Comparison of ENCODE assay signal across 11 cellular contexts in the genomic region with DNA sequence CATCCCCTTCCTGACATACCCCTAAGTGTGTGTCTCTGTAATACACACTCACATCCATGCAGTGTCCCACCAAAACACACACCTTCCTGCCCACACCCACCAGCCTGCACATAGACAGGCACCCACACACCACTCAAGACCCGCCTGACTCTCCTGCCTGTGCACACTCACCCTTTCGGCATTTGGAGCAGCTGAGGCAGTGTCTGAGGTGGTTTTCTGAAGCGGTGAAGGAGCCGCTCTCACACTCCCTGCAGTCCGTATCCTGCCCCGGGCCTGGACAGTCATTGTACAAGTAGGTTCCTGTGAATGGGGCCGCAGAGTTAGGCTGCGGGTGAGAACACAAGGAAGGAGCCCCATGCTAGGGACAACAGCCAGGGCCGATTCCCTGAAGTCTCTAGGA. TPM values are rescaled to one million over a fixed set of nuclear protein-coding genes. Genes with fewer than 3 reads are reported as not detected.
DNase-seq lines count a peak whose midpoint lies in the region; ATAC-seq and TF ChIP-seq lines count a peak whose summit lies in the region.
"Had no signal": no experiment of that assay in that cellular context is flagged by ENCODE, and none has a peak within 500 bp of the region (broad histone marks: within the 10 kb centered on the region; RNA-seq: fewer than 3 reads in every experiment).

No MANE protein-coding gene starts in this region.

- POLR2A ChIA-PET in CD4-positive, alpha-beta T cell (lab: Charles Lee) = interaction anchor here (1.1 to 2.1 kb wide), 2 partner anchors 111 to 131 kb away, joined by 4 to 18 read pairs; partner anchors contain the start of gene CD27
- POLR2A ChIA-PET in RWPE1 (lab: Yijun Ruan, JAX; ENCODE audit: low non-redundant PET) = no interaction called here

- H3K27ac ChIP-seq in CD4-positive, alpha-beta T cell (ENCODE audit: low read depth, low read length) = peak overlapping the region; percentile 34
- H3K27ac ChIP-seq in RWPE1 (peak overlapping the region; percentile 97), psoas muscle (peak overlapping the region; percentile 88)

- peaks cover 47% of the 10 kb centered on the region for H3K4me1 ChIP-seq in psoas muscle

- H3K9me3 ChIP-seq in CD4-positive, alpha-beta T cell (ENCODE audit: control insufficient read depth, low read length) = no peaks in the 10 kb centered on the region
- no peaks in the 10 kb centered on the region for H3K9me3 ChIP-seq in psoas muscle
- H3K9me3 ChIP-seq: testis had no signal

- 81 to 86% (median 82%) methylated on average over 9 of the region's 9 CpGs for WGBS in psoas muscle, 3 donors

- H3K27ac Mint-ChIP-seq in CD4-positive, alpha-beta T cell = no peak overlapping the region
- H3K27ac Mint-ChIP-seq in endothelial cell (ENCODE audit: unreplicated experiment) = peak overlapping the region; percentile 42

- no peaks in the 10 kb centered on the region for H3K27me3 Mint-ChIP-seq in CD4-positive, alpha-beta T cell
- H3K27me3 Mint-ChIP-seq in endothelial cell (ENCODE audit: unreplicated experiment) = peaks cover 10% of the 10 kb centered on the region

- no peak overlapping the region for H3K4me3 ChIP-seq in psoas muscle
- H3K4me3 ChIP-seq: cardiac muscle cell, testis had no signal

- no peaks in the 10 kb centered on the region for H3K9me3 Mint-ChIP-seq in CD4-positive, alpha-beta T cell
- H3K9me3 Mint-ChIP-seq in endothelial cell (ENCODE audit: unreplicated experiment) = no peaks in the 10 kb centered on the region

- no peak for TF ChIP-seq CTCF in CD4-positive, alpha-beta T cell (IDR thresholded peaks at IDR 0.05)
- no peak for TF ChIP-seq CTCF in RWPE1 (conservative IDR thresholded peaks at IDR 0.05; ENCODE audit: low read depth)
- no peak for TF ChIP-seq CTCF in endothelial cell (IDR thresholded peaks at IDR 0.05; ENCODE audit: unreplicated experiment)
- TF ChIP-seq CTCF in psoas muscle (IDR thresholded peaks at IDR 0.05) = no peak

- no peak for ATAC-seq in CD4-positive, alpha-beta T cell (ENCODE audit: poor library complexity)
- no peak for ATAC-seq in psoas muscle
- no peak for ATAC-seq in activated CD4-positive, CD25-positive, alpha-beta regulatory T cell treated with anti-CD3 and anti-CD28 coated beads, Interleukin-2, amount 50 U/mL, for 24 hours

- peaks cover 10% of the 10 kb centered on the region for H3K4me1 Mint-ChIP-seq in CD4-positive, alpha-beta T cell (ENCODE audit: low read depth)
- peaks cover 34% of the 10 kb centered on the region for H3K4me1 Mint-ChIP-seq in endothelial cell (ENCODE audit: unreplicated experiment)

- intact Hi-C loops in CD4-positive, alpha-beta T cell (cut with DNase I, micrococcal nuclease) = no loop called here
- intact Hi-C loops in psoas muscle (cut with DNase I) = loop anchor here in 1 of 2 donors (5.0 kb wide), 1 partner anchor 129 kb away; no protein-coding TSS in a partner anchor

- peak overlapping the region; percentile 84 for H3K4me3 Mint-ChIP-seq in CD4-positive, alpha-beta T cell
- H3K4me3 Mint-ChIP-seq in endothelial cell (ENCODE audit: unreplicated experiment) = no peak overlapping the region

- CTCF ChIA-PET in CD4-positive, alpha-beta T cell (lab: Charles Lee) = interaction anchor here (3.2 to 4.2 kb wide), 2 partner anchors 10 to 35 kb away, joined by 24 to 30 read pairs; no protein-coding TSS in a partner anchor
- CTCF ChIA-PET in RWPE1 (lab: Yijun Ruan, JAX) = interaction anchor here (0.7 kb wide), 1 partner anchor 139 kb away, joined by 4 read pairs; no protein-coding TSS in a partner anchor

- peaks cover 8 to 64% of the 10 kb centered on the region in 2 donors for H3K36me3 ChIP-seq in psoas muscle (ENCODE audit: insufficient read depth in 1 of 2, low read depth in 1 of 2)

- H3K36me3 Mint-ChIP-seq in CD4-positive, alpha-beta T cell (ENCODE audit: low read depth) = peaks cover 64% of the 10 kb centered on the region
- H3K36me3 Mint-ChIP-seq in endothelial cell (ENCODE audit: low read depth, unreplicated experiment) = peaks cover 37% of the 10 kb centered on the region

- H3K27me3 ChIP-seq in CD4-positive, alpha-beta T cell (ENCODE audit: control insufficient read depth, insufficient read depth, low read length) = no peaks in the 10 kb centered on the region
- no peaks in the 10 kb centered on the region for H3K27me3 ChIP-seq in psoas muscle (ENCODE audit: insufficient read depth in 3 of 3, low read length in 2 of 3)
- H3K27me3 ChIP-seq: cardiac muscle cell, testis had no signal

- no peak for DNase-seq in CD4-positive, alpha-beta T cell
- DNase-seq in RWPE1 (ENCODE audit: low spot score) (peak; percentile 69), endothelial cell (ENCODE audit: low spot score) (no peak), psoas muscle (no peak), COR-L47 (lab: John Stamatoyannopoulos, UW) (no peak), SHP77 (lab: John Stamatoyannopoulos, UW) (no peak), OCI-M2 (lab: John Stamatoyannopoulos, UW; ENCODE audit: unreplicated experiment) (no peak)
- DNase-seq: OCI-M1, testis had no signal

RNA-seq across cellular contexts. Expression of gene TNFRSF1A, which starts 8.3 kb away (rescaled TPM):
- total RNA-seq in CD4-positive, alpha-beta T cell = 10 to 100 TPM; 16.3 to 19.2 TPM
- 125 TPM for total RNA-seq in endothelial cell (ENCODE audit: unreplicated experiment)
- 100 to 1,000 TPM in 3 of 4 donors, 10 to 100 TPM in 1; 38.8 to 224 (median 127) TPM for total RNA-seq in psoas muscle
- 100 to 1,000 TPM in 1 of 3 donors, 10 to 100 TPM in 2; 53.7 to 117 (median 65.4) TPM for polyA plus RNA-seq in psoas muscle

RNA-seq across cellular contexts. Expression of gene PLEKHG6, which starts 23.1 kb away (rescaled TPM):
- not detected for total RNA-seq in CD4-positive, alpha-beta T cell
- total RNA-seq in endothelial cell (ENCODE audit: unreplicated experiment) (1.9 TPM), psoas muscle (not detected)
- polyA plus RNA-seq in psoas muscle = under 1 TPM in 2 of 3 donors, not detected in 1; 0.20 to 0.39 TPM

RNA-seq across cellular contexts. Expression of gene SCNN1A, which starts 41.8 kb away (rescaled TPM):
- total RNA-seq in CD4-positive, alpha-beta T cell = 1 to 10 TPM; 1.1 to 2.0 TPM
- total RNA-seq in endothelial cell (ENCODE audit: unreplicated experiment) (2.2 TPM), psoas muscle (under 1 TPM; 0.30 to 0.57 (median 0.48) TPM)
- polyA plus RNA-seq in psoas muscle = under 1 TPM; 0.03 to 0.39 (median 0.31) TPM
- polyA plus RNA-seq: cardiac muscle cell had no signal

RNA-seq across cellular contexts. Expression of gene LTBR, which starts 50.4 kb away (rescaled TPM):
- under 1 TPM; 0.38 to 0.67 TPM for total RNA-seq in CD4-positive, alpha-beta T cell
- 40.3 TPM for total RNA-seq in endothelial cell (ENCODE audit: unreplicated experiment)
- 10 to 100 TPM; 23.7 to 38.6 (median 34.1) TPM for total RNA-seq in psoas muscle
- polyA plus RNA-seq in psoas muscle = 10 to 100 TPM; 15.3 to 38.8 (median 34.5) TPM

Comparison
In these comparisons a context has a peak if more than half of its experiments do, and no peak if none do; other contexts are left out.
1. H3K27ac ChIP-seq: peak in every context shown above with its lines; median percentile 97 in RWPE1; 88 in psoas muscle; 34 in CD4-positive, alpha-beta T cell.